In the genomic region with DNA sequence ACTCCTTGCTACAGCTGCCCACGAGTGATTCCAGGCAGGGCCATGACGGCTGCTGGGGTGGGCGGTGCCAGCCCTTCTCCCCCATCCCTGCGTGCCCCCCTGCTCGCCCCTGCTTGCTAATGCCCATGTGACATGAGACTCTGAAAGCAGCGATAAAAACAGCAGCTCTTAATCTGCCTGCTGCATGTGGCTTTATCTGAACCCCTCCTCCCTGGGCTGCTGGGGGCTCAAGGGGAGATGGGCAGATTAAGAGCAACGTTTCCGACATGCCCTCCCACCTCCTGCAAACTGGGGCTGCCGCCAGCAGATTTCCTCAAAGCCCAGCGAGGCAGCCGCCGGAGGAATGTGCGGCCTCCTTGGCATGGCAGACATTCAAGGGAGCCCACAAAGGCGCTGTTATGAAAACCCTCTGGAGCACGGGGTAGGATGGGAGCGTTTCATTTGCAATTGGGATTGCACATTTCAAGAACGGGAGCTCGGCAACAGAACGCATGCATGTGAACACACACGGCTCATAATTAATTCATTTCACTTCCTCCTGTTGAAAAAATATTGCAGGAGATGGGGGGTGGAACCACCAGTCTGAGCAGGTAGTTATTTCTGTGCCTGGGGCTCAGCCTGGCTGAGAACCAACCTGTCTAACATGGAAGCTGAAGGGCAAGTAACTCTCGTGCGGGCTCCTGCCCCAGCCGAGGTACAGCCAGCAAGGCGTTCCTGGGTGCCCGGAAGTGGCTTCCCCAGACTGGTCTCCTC, we compare ENCODE assay signal across 1 cellular context.
TF ChIP-seq lines count a peak whose summit lies in the region.

No MANE protein-coding gene starts in this region.

TF ChIP-seq in HEK293, 187 proteins besides CTCF, POLR2A, EP300 and RAD21 (continued from another document):
- TF ChIP-seq, protein P1, sequence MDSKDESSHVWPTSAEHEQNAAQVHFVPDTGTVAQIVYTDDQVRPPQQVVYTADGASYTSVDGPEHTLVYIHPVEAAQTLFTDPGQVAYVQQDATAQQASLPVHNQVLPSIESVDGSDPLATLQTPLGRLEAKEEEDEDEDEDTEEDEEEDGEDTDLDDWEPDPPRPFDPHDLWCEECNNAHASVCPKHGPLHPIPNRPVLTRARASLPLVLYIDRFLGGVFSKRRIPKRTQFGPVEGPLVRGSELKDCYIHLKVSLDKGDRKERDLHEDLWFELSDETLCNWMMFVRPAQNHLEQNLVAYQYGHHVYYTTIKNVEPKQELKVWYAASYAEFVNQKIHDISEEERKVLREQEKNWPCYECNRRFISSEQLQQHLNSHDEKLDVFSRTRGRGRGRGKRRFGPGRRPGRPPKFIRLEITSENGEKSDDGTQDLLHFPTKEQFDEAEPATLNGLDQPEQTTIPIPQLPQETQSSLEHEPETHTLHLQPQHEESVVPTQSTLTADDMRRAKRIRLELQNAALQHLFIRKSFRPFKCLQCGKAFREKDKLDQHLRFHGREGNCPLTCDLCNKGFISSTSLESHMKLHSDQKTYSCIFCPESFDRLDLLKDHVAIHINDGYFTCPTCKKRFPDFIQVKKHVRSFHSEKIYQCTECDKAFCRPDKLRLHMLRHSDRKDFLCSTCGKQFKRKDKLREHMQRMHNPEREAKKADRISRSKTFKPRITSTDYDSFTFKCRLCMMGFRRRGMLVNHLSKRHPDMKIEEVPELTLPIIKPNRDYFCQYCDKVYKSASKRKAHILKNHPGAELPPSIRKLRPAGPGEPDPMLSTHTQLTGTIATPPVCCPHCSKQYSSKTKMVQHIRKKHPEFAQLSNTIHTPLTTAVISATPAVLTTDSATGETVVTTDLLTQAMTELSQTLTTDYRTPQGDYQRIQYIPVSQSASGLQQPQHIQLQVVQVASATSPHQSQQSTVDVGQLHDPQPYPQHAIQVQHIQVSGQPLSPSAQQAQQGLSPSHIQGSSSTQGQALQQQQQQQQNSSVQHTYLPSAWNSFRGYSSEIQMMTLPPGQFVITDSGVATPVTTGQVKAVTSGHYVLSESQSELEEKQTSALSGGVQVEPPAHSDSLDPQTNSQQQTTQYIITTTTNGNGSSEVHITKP (tag by site-specific recombination; IDR thresholded peaks at IDR 0.05), result no peak
- TF ChIP-seq ZFHX2 (tag by site-specific recombination; conservative IDR thresholded peaks at IDR 0.05) (0 out of 2 replicates have a peak, but pooled peaks have one; percentile 17), ZNF184 (tag by site-specific recombination; IDR thresholded peaks at IDR 0.05) (no peak), ZFP41 (tag by site-specific recombination; IDR thresholded peaks at IDR 0.05; ENCODE audit: borderline replicate concordance) (no peak), ZNF791 (tag by site-specific recombination; IDR thresholded peaks at IDR 0.05) (no peak)
- TF ChIP-seq, protein P2, sequence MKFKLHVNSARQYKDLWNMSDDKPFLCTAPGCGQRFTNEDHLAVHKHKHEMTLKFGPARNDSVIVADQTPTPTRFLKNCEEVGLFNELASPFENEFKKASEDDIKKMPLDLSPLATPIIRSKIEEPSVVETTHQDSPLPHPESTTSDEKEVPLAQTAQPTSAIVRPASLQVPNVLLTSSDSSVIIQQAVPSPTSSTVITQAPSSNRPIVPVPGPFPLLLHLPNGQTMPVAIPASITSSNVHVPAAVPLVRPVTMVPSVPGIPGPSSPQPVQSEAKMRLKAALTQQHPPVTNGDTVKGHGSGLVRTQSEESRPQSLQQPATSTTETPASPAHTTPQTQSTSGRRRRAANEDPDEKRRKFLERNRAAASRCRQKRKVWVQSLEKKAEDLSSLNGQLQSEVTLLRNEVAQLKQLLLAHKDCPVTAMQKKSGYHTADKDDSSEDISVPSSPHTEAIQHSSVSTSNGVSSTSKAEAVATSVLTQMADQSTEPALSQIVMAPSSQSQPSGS (tag by site-specific recombination; IDR thresholded peaks at IDR 0.05; ENCODE audit: low read depth), result no peak
TF ChIP-seq in HEK293: peak in this region for 1.
